8 cellular contexts compared by ENCODE assay signal in genomic region chr7:113118074-113118959, GRCh38. TPM values are rescaled to one million over a fixed set of nuclear protein-coding genes. Genes with fewer than 3 reads are reported as not detected.
DNase-seq lines count a peak whose midpoint lies in the region; ATAC-seq and TF ChIP-seq lines count a peak whose summit lies in the region.

SMIM30 (minus strand) TSS chr7:113118554; CDS start chr7:113117578, 976 bp downstream.

- peak within 1 kb of the TSS; percentile 64 for H3K4me3 ChIP-seq in AG10803 (ENCODE audit: low read length)

- DNase-seq in AG10803 (ENCODE audit: low read depth): peak; percentile 85
- DNase-seq in NCI-H510A (lab: John Stamatoyannopoulos, UW): peak; percentile 76
- DNase-seq in activated CD4-positive, alpha-beta T cell treated with anti-CD3 and anti-CD28 coated beads for 1 hour: peak; percentile 79
- peak; percentile 87 for DNase-seq in cerebellum (ENCODE audit: low spot score)
- DNase-seq in kidney glomerular epithelial cell (lab: John Stamatoyannopoulos, UW): peak; percentile 91
- peak; percentile 66 to 73 for DNase-seq in stimulated activated CD4-positive, alpha-beta T cell treated with anti-CD3 and anti-CD28 coated beads, Interleukin-1b, Interleukin-23, amount 100 ng/mL, for 1 hour (ENCODE audit: low read depth in 2 of 2)

- TF ChIP-seq CTCF in AG10803 (conservative IDR thresholded peaks at IDR 0.05; ENCODE audit: low read length): peak; percentile 7; the same call in 1 of the 2 replicates

- peak; percentile 98 for ATAC-seq in GM19043 (IDR thresholded peaks at IDR 0.05; ENCODE audit: low read depth, unreplicated experiment)
- peak; percentile 98 for ATAC-seq in HG03378 (IDR thresholded peaks at IDR 0.05; ENCODE audit: unreplicated experiment)

RNA-seq across cellular contexts. Expression of gene SMIM30, which starts in this region (rescaled TPM):
- total RNA-seq in cerebellum: 24.3 TPM

Comparison
In these comparisons a context has a peak if more than half of its experiments do, and no peak if none do; other contexts are left out.
1. Peak in every context shown above with its lines: DNase-seq, ATAC-seq and H3K4me3 ChIP-seq.